Comparison of ENCODE assay signal across 17 cellular contexts in genomic region chr5:138948391-138949222, GRCh38.
A peak's percentile ranks its signal among the peaks of the same experiment; 100 is the strongest.
DNase-seq lines count a peak whose midpoint lies in the region; ATAC-seq and TF ChIP-seq lines count a peak whose summit lies in the region.
"Had no signal": no experiment of that assay in that cellular context is flagged by ENCODE, and none has a peak within 500 bp of the region (broad histone marks: within the 10 kb centered on the region; RNA-seq: fewer than 3 reads in every experiment).

No MANE protein-coding gene starts in this region.

- no peak overlapping the region for H3K14ac ChIP-seq in mesenchymal stem cell (ENCODE audit: low read length in 2 of 2)

- peak overlapping the region; percentile 38 for H2AK5ac ChIP-seq in mesenchymal stem cell (ENCODE audit: low read length, severe bottlenecking)

- CTCF ChIA-PET in activated CD4-positive, alpha-beta T cell treated with anti-CD3 and anti-CD28 coated beads, Interleukin-2, amount 10 ng/mL, durations not matched to agents 7 days and 5 days (lab: Charles Lee), result interaction anchor here (0.6 to 1.2 kb wide), 4 partner anchors 13 to 356 kb away, joined by 3 to 4 read pairs (median 3); no protein-coding TSS in a partner anchor

- H3K27me3 Mint-ChIP-seq in activated CD4-positive, alpha-beta T cell treated with anti-CD3 and anti-CD28 coated beads, Interleukin-2, amount 10 ng/mL, durations not matched to agents 7 days and 5 days, result no peaks in the 10 kb centered on the region
- no peaks in the 10 kb centered on the region for H3K27me3 Mint-ChIP-seq in brain
- H3K27me3 Mint-ChIP-seq: activated CD8-positive, alpha-beta memory T cell treated with anti-CD3 and anti-CD28 coated beads, Interleukin-2, amount 10 ng/mL, durations not matched to agents 7 days and 5 days; naive thymus-derived CD4-positive, alpha-beta T cell; stimulated activated naive B cell treated with anti-CD40 and anti-IgM and Interleukin-4, amounts not matched to agents 10 μg/mL and 1 μg/mL and 100 μg/mL, for 72 hours had no signal

- H3K36me3 ChIP-seq in mesenchymal stem cell (ENCODE audit: control insufficient read depth in 1 of 2, insufficient read depth in 2 of 2, low read depth in 1 of 2, low read length in 2 of 2) (peaks cover 22 to 46% of the 10 kb centered on the region in 2 experiments), tibial artery (peaks cover 12 to 40% (median 21%) of the 10 kb centered on the region in 3 donors), gastroesophageal sphincter (peaks cover 0 to 34% of the 10 kb centered on the region in 2 donors)

- no peak overlapping the region for H3K9ac ChIP-seq in mesenchymal stem cell (ENCODE audit: low read length)

- no peak overlapping the region for H2BK120ac ChIP-seq in mesenchymal stem cell (ENCODE audit: low read depth, low read length)

- H3K4me2 ChIP-seq in mesenchymal stem cell (ENCODE audit: low read length, poor library complexity, severe bottlenecking), result no peak overlapping the region

- 66% methylated on average over 22 of the region's 24 CpGs for whole genome bisulfite sequencing in mesenchymal stem cell
- 80 to 84% methylated on average over 9 to 16 of the region's 24 CpGs for WGBS in gastroesophageal sphincter (ENCODE audit: low coverage in 1 of 2), 2 donors

- H3K4me1 ChIP-seq in mesenchymal stem cell (ENCODE audit: control insufficient read depth, insufficient read depth, low read depth, low read length) (peaks cover 59% of the 10 kb centered on the region), tibial artery (peaks cover 0 to 45% (median 41%) of the 10 kb centered on the region in 4 donors), gastroesophageal sphincter (peaks cover 5 to 54% (median 18%) of the 10 kb centered on the region in 3 donors)

- no peak for TF ChIP-seq POLR2A in gastroesophageal sphincter (IDR thresholded peaks at IDR 0.05)

- H3K27ac Mint-ChIP-seq in activated CD4-positive, alpha-beta T cell treated with anti-CD3 and anti-CD28 coated beads, Interleukin-2, amount 10 ng/mL, durations not matched to agents 7 days and 5 days, result peak overlapping the region; percentile 3
- H3K27ac Mint-ChIP-seq in brain, result peak overlapping the region; percentile 74 to 99 (median 91)
- H3K27ac Mint-ChIP-seq: activated CD8-positive, alpha-beta memory T cell treated with anti-CD3 and anti-CD28 coated beads, Interleukin-2, amount 10 ng/mL, durations not matched to agents 7 days and 5 days; CD8-positive, alpha-beta T cell; naive thymus-derived CD4-positive, alpha-beta T cell; stimulated activated naive B cell treated with anti-CD40 and anti-IgM and Interleukin-4, amounts not matched to agents 10 μg/mL and 1 μg/mL and 100 μg/mL, for 72 hours had no signal

- DNase-seq in activated CD4-positive, alpha-beta T cell treated with anti-CD3 and anti-CD28 coated beads, Interleukin-2, amount 10 ng/mL, durations not matched to agents 7 days and 5 days, result no peak
- DNase-seq in activated CD4-positive, alpha-beta T cell treated with anti-CD3 and anti-CD28 coated beads for 48 hours, result no peak
- DNase-seq in mesenchymal stem cell, result no peak
- peak; percentile 18 to 51 for DNase-seq in tibial artery
- DNase-seq in NCI-H2029 treated with DMSO at 0.1 percent for 48 hours (lab: John Stamatoyannopoulos, UW), result no peak
- DNase-seq in C1 segment of cervical spinal cord (lab: John Stamatoyannopoulos, UW), result no peak
- DNase-seq: activated CD8-positive, alpha-beta memory T cell treated with anti-CD3 and anti-CD28 coated beads, Interleukin-2, amount 10 ng/mL, durations not matched to agents 7 days and 5 days; activated gamma-delta T cell; CD8-positive, alpha-beta T cell; gastrocnemius medialis; Karpas-422; naive thymus-derived CD4-positive, alpha-beta T cell; NCI-H345; stimulated activated naive B cell treated with anti-CD40 and anti-IgM and Interleukin-4, amounts not matched to agents 10 μg/mL and 1 μg/mL and 100 μg/mL, for 72 hours had no signal

- POLR2A ChIA-PET in activated CD4-positive, alpha-beta T cell treated with anti-CD3 and anti-CD28 coated beads, Interleukin-2, amount 10 ng/mL, durations not matched to agents 7 days and 5 days (lab: Charles Lee), result no interaction called here

- no peak for ATAC-seq in gastroesophageal sphincter
- ATAC-seq: activated CD4-positive, CD25-positive, alpha-beta regulatory T cell treated with anti-CD3 and anti-CD28 coated beads, Interleukin-2, amount 50 U/mL, for 24 hours; activated CD8-positive, alpha-beta memory T cell treated with anti-CD3 and anti-CD28 coated beads, Interleukin-2, amount 10 ng/mL, durations not matched to agents 7 days and 5 days; CD8-positive, alpha-beta T cell; gastrocnemius medialis; naive thymus-derived CD4-positive, alpha-beta T cell; stimulated activated naive B cell treated with anti-CD40 and anti-IgM and Interleukin-4, amounts not matched to agents 10 μg/mL and 1 μg/mL and 100 μg/mL, for 72 hours had no signal

- H3K79me1 ChIP-seq in mesenchymal stem cell (replicated peaks; ENCODE audit: low read length, poor library complexity, severe bottlenecking), result peaks cover 22% of the 10 kb centered on the region

- TF ChIP-seq CTCF in brain (conservative IDR thresholded peaks at IDR 0.05) (no peak), tibial artery (IDR thresholded peaks at IDR 0.05) (no peak), gastroesophageal sphincter (IDR thresholded peaks at IDR 0.05) (no peak)

- H4K8ac ChIP-seq in mesenchymal stem cell (ENCODE audit: low read length), result no peak overlapping the region

- no peaks in the 10 kb centered on the region for H3K36me3 Mint-ChIP-seq in activated CD4-positive, alpha-beta T cell treated with anti-CD3 and anti-CD28 coated beads, Interleukin-2, amount 10 ng/mL, durations not matched to agents 7 days and 5 days (ENCODE audit: low read depth)
- H3K36me3 Mint-ChIP-seq in brain, result peaks cover 7% of the 10 kb centered on the region
- H3K36me3 Mint-ChIP-seq: activated CD8-positive, alpha-beta memory T cell treated with anti-CD3 and anti-CD28 coated beads, Interleukin-2, amount 10 ng/mL, durations not matched to agents 7 days and 5 days had no signal

- no peak overlapping the region for H3K23ac ChIP-seq in mesenchymal stem cell (ENCODE audit: low read length in 2 of 2)

- no peak overlapping the region for H2BK12ac ChIP-seq in mesenchymal stem cell (ENCODE audit: low read length in 2 of 2)

- H3K27me3 ChIP-seq in mesenchymal stem cell (ENCODE audit: control insufficient read depth in 1 of 2, insufficient read depth in 1 of 2, low read length in 2 of 2) (no peaks in the 10 kb centered on the region), tibial artery (no peaks in the 10 kb centered on the region), gastroesophageal sphincter (no peaks in the 10 kb centered on the region)
- H3K27me3 ChIP-seq: gastrocnemius medialis had no signal

- H3K4me3 ChIP-seq in mesenchymal stem cell (ENCODE audit: insufficient read depth in 1 of 2, low read depth in 1 of 2, low read length in 2 of 2) (no peak overlapping the region), tibial artery (no peak overlapping the region), gastroesophageal sphincter (no peak overlapping the region)
- H3K4me3 ChIP-seq: gastrocnemius medialis had no signal

- peak overlapping the region in 1 of 2 experiments; percentile 21 for H3K18ac ChIP-seq in mesenchymal stem cell (ENCODE audit: low read depth in 1 of 2, low read length in 2 of 2)

- H3K4me3 Mint-ChIP-seq in activated CD4-positive, alpha-beta T cell treated with anti-CD3 and anti-CD28 coated beads, Interleukin-2, amount 10 ng/mL, durations not matched to agents 7 days and 5 days, result no peak overlapping the region
- peak overlapping the region in 2 of 5 experiments; percentile 4 to 28 for H3K4me3 Mint-ChIP-seq in brain
- H3K4me3 Mint-ChIP-seq: activated CD8-positive, alpha-beta memory T cell treated with anti-CD3 and anti-CD28 coated beads, Interleukin-2, amount 10 ng/mL, durations not matched to agents 7 days and 5 days; CD8-positive, alpha-beta T cell; naive thymus-derived CD4-positive, alpha-beta T cell; stimulated activated naive B cell treated with anti-CD40 and anti-IgM and Interleukin-4, amounts not matched to agents 10 μg/mL and 1 μg/mL and 100 μg/mL, for 72 hours had no signal

- H3K4me1 Mint-ChIP-seq in activated CD4-positive, alpha-beta T cell treated with anti-CD3 and anti-CD28 coated beads, Interleukin-2, amount 10 ng/mL, durations not matched to agents 7 days and 5 days, result peaks cover 13% of the 10 kb centered on the region
- H3K4me1 Mint-ChIP-seq in brain, result peaks cover 98% of the 10 kb centered on the region

- H4K91ac ChIP-seq in mesenchymal stem cell (ENCODE audit: low read length), result no peak overlapping the region

- H3K9me3 ChIP-seq in mesenchymal stem cell (ENCODE audit: control insufficient read depth, low read length) (no peaks in the 10 kb centered on the region), tibial artery (no peaks in the 10 kb centered on the region), gastroesophageal sphincter (no peaks in the 10 kb centered on the region)
- H3K9me3 ChIP-seq: gastrocnemius medialis had no signal

- intact Hi-C loops in tibial artery (cut with DNase I; ENCODE audit: low total_unique reads), result no loop called here

- no peaks in the 10 kb centered on the region for H3K9me3 Mint-ChIP-seq in activated CD4-positive, alpha-beta T cell treated with anti-CD3 and anti-CD28 coated beads, Interleukin-2, amount 10 ng/mL, durations not matched to agents 7 days and 5 days
- no peaks in the 10 kb centered on the region for H3K9me3 Mint-ChIP-seq in brain
- H3K9me3 Mint-ChIP-seq: CD8-positive, alpha-beta T cell; naive thymus-derived CD4-positive, alpha-beta T cell; stimulated activated naive B cell treated with anti-CD40 and anti-IgM and Interleukin-4, amounts not matched to agents 10 μg/mL and 1 μg/mL and 100 μg/mL, for 72 hours had no signal

- no peak overlapping the region for H2AFZ ChIP-seq in mesenchymal stem cell (ENCODE audit: low read depth, low read length)

- H3K27ac ChIP-seq in mesenchymal stem cell (ENCODE audit: low read length, poor library complexity, severe bottlenecking) (no peak overlapping the region), tibial artery (no peak overlapping the region), gastroesophageal sphincter (no peak overlapping the region)
- H3K27ac ChIP-seq: gastrocnemius medialis had no signal

- no peak overlapping the region for H2BK5ac ChIP-seq in mesenchymal stem cell (ENCODE audit: low read depth, low read length, poor library complexity, severe bottlenecking)

- H3K4ac ChIP-seq in mesenchymal stem cell (ENCODE audit: low read depth in 1 of 2, low read length in 2 of 2), result no peak overlapping the region

- no peak overlapping the region for H2BK15ac ChIP-seq in mesenchymal stem cell (ENCODE audit: low read depth, poor library complexity, severe bottlenecking)

- TF ChIP-seq EP300 in gastroesophageal sphincter (IDR thresholded peaks at IDR 0.05), result no peak

Comparison
In these comparisons a context has a peak if more than half of its experiments do, and no peak if none do; other contexts are left out.
1. DNase-seq: peak in tibial artery (2 of 2); none in activated CD4-positive, alpha-beta T cell treated with anti-CD3 and anti-CD28 coated beads, Interleukin-2, amount 10 ng/mL, durations not matched to agents 7 days and 5 days (single experiment), activated CD4-positive, alpha-beta T cell treated with anti-CD3 and anti-CD28 coated beads for 48 hours (single experiment), mesenchymal stem cell (single experiment), NCI-H2029 treated with DMSO at 0.1 percent for 48 hours (single experiment) and C1 segment of cervical spinal cord (0 of 14).